12 cellular contexts compared by ENCODE assay signal in genomic region chr17:47907932-47908562, GRCh38. TPM values are rescaled to one million over a fixed set of nuclear protein-coding genes. Genes with fewer than 3 reads are reported as not detected.
DNase-seq lines count a peak whose midpoint lies in the region; ATAC-seq and TF ChIP-seq lines count a peak whose summit lies in the region.
"Had no signal": no experiment of that assay in that cellular context is flagged by ENCODE, and none has a peak within 500 bp of the region (broad histone marks: within the 10 kb centered on the region; RNA-seq: fewer than 3 reads in every experiment).

No MANE protein-coding gene starts in this region.

- H3K4me3 ChIP-seq in heart left ventricle (peak overlapping the region in 7 of 12 donors; percentile 11 to 38 (median 28)), ascending aorta (peak overlapping the region in 1 of 2 donors; percentile 16), right lobe of liver (no peak overlapping the region), aorta (ENCODE audit: low read length in 2 of 2) (no peak overlapping the region)
- H3K4me3 ChIP-seq in CD8-positive, alpha-beta T cell (ENCODE audit: low read depth, low read length), result no peak overlapping the region

- no peaks in the 10 kb centered on the region for H3K27me3 Mint-ChIP-seq in CD8-positive, alpha-beta T cell (ENCODE audit: low read depth)

- POLR2A ChIA-PET in CD8-positive, alpha-beta T cell (lab: Charles Lee), result interaction anchor here (1.5 kb wide), 1 partner anchor 13 kb away, joined by 7 read pairs; no protein-coding TSS in a partner anchor

- TF ChIP-seq POLR2A in heart left ventricle (IDR thresholded peaks at IDR 0.05), result no peak
- TF ChIP-seq POLR2A in right lobe of liver (IDR thresholded peaks at IDR 0.05), result no peak
- TF ChIP-seq POLR2A in GM18505 (IDR thresholded peaks at IDR 0.05; ENCODE audit: borderline replicate concordance, extremely low read depth, insufficient read depth, insufficient read length), result no peak

- no peaks in the 10 kb centered on the region for H3K27me3 ChIP-seq in heart left ventricle
- H3K27me3 ChIP-seq in ascending aorta, result no peaks in the 10 kb centered on the region
- H3K27me3 ChIP-seq in right lobe of liver, result no peaks in the 10 kb centered on the region
- H3K27me3 ChIP-seq in aorta (ENCODE audit: control insufficient read depth in 1 of 2, insufficient read depth in 2 of 2, low read length in 1 of 2), result no peaks in the 10 kb centered on the region
- no peaks in the 10 kb centered on the region for H3K27me3 ChIP-seq in CD8-positive, alpha-beta T cell (ENCODE audit: insufficient read depth, low read length)
- H3K27me3 ChIP-seq: tibial nerve had no signal

- no peak for DNase-seq in heart left ventricle
- no peak for DNase-seq in cardiac septum (ENCODE audit: low spot score)
- no peak for DNase-seq in ascending aorta (ENCODE audit: low spot score in 2 of 2)
- DNase-seq in right lobe of liver, result no peak
- no peak for DNase-seq in aorta
- no peak for DNase-seq in CD8-positive, alpha-beta T cell
- DNase-seq: HCEC 1CT, NCI-H2081 had no signal

- intact Hi-C loops in heart left ventricle (cut with DNase I), result loop anchor here in 3 of 10 donors (5.0 kb wide), 1 partner anchor 34 kb away; the partner anchor contains the start of gene PNPO (in 3 of the 3)
- intact Hi-C loops in cardiac septum (cut with DNase I), result no loop called here
- intact Hi-C loops in ascending aorta (cut with DNase I), result loop anchor here (5.0 kb wide), 1 partner anchor 114 kb away; no protein-coding TSS in a partner anchor
- intact Hi-C loops in right lobe of liver (cut with DNase I), result no loop called here
- intact Hi-C loops in aorta (cut with DNase I), result no loop called here
- intact Hi-C loops in CD8-positive, alpha-beta T cell (cut with DNase I, micrococcal nuclease), result no loop called here

- H3K4me1 Mint-ChIP-seq in CD8-positive, alpha-beta T cell (ENCODE audit: low read depth), result peaks cover 42% of the 10 kb centered on the region

- H3K27ac ChIP-seq in heart left ventricle (peak overlapping the region; percentile 41 to 97 (median 93)), ascending aorta (peak overlapping the region; percentile 92 to 96), right lobe of liver (no peak overlapping the region), aorta (ENCODE audit: low read depth in 1 of 2, low read length in 2 of 2) (peak overlapping the region; percentile 61 to 72)
- H3K27ac ChIP-seq in CD8-positive, alpha-beta T cell (ENCODE audit: low read depth, low read length), result no peak overlapping the region

- TF ChIP-seq CTCF in heart left ventricle (IDR thresholded peaks at IDR 0.05), result no peak
- TF ChIP-seq CTCF in ascending aorta (IDR thresholded peaks at IDR 0.05), result no peak
- no peak for TF ChIP-seq CTCF in right lobe of liver (IDR thresholded peaks at IDR 0.05)
- TF ChIP-seq CTCF in CD8-positive, alpha-beta T cell (IDR thresholded peaks at IDR 0.05), result no peak

- no peak overlapping the region for H3K4me3 Mint-ChIP-seq in CD8-positive, alpha-beta T cell

- ATAC-seq in heart left ventricle (peak in 3 of 4 donors; percentile 18 to 26 (median 23)), right lobe of liver (peak; percentile 22 to 60 (median 33)), aorta (ENCODE audit: low FRiP score) (no peak), GM18505 (IDR thresholded peaks at IDR 0.05; ENCODE audit: unreplicated experiment) (no peak), GM21576 (IDR thresholded peaks at IDR 0.05; ENCODE audit: unreplicated experiment) (no peak)
- no peak for ATAC-seq in CD8-positive, alpha-beta T cell

- no peaks in the 10 kb centered on the region for H3K9me3 Mint-ChIP-seq in CD8-positive, alpha-beta T cell

- H3K27ac Mint-ChIP-seq in CD8-positive, alpha-beta T cell, result no peak overlapping the region

- WGBS in heart left ventricle, 4 donors, result 26 to 45% (median 34%) methylated on average over 8 of the region's 8 CpGs
- 63% methylated on average over 8 of the region's 8 CpGs for WGBS in right lobe of liver (ENCODE audit: insufficient coverage, low coverage, low lambda C conversion rate, missing lambda C conversion rate)
- WGBS in aorta, 2 donors, result 39 to 41% methylated on average over 8 of the region's 8 CpGs

- H3K4me1 ChIP-seq in heart left ventricle (peaks cover 16 to 70% (median 61%) of the 10 kb centered on the region in 12 donors), ascending aorta (peaks cover 33 to 63% of the 10 kb centered on the region in 2 donors), right lobe of liver (peaks cover 0 to 22% (median 3%) of the 10 kb centered on the region in 4 donors), aorta (ENCODE audit: control insufficient read depth in 1 of 2, insufficient read depth in 2 of 2, low read length in 2 of 2) (peaks cover 0 to 23% of the 10 kb centered on the region in 2 donors)
- H3K4me1 ChIP-seq in CD8-positive, alpha-beta T cell (ENCODE audit: insufficient read depth, low read length), result peaks cover 6% of the 10 kb centered on the region

- H3K9me3 ChIP-seq in heart left ventricle (no peaks in the 10 kb centered on the region), ascending aorta (no peaks in the 10 kb centered on the region), right lobe of liver (no peaks in the 10 kb centered on the region), aorta (ENCODE audit: control insufficient read depth, low read length) (no peaks in the 10 kb centered on the region)
- H3K9me3 ChIP-seq in CD8-positive, alpha-beta T cell (ENCODE audit: low read length), result no peaks in the 10 kb centered on the region
- H3K9me3 ChIP-seq: tibial nerve had no signal

- CTCF ChIA-PET in CD8-positive, alpha-beta T cell (lab: Charles Lee), result interaction anchor here (0.9 kb wide), 1 partner anchor 19 kb away, joined by 3 read pairs; no protein-coding TSS in a partner anchor

- peaks cover 46% of the 10 kb centered on the region for H3K36me3 Mint-ChIP-seq in CD8-positive, alpha-beta T cell

- H3K36me3 ChIP-seq in heart left ventricle, result peaks cover 0 to 4% (median 0%) of the 10 kb centered on the region in 9 donors
- H3K36me3 ChIP-seq in ascending aorta, result no peaks in the 10 kb centered on the region
- H3K36me3 ChIP-seq in right lobe of liver, result no peaks in the 10 kb centered on the region
- H3K36me3 ChIP-seq in aorta (ENCODE audit: control insufficient read depth in 1 of 2, insufficient read depth in 2 of 2, low read length in 1 of 2), result no peaks in the 10 kb centered on the region
- no peaks in the 10 kb centered on the region for H3K36me3 ChIP-seq in CD8-positive, alpha-beta T cell (ENCODE audit: insufficient read depth, low read length)
- H3K36me3 ChIP-seq: tibial nerve had no signal

RNA-seq across cellular contexts. Expression of gene SP2, which starts 12.0 kb away (rescaled TPM):
- total RNA-seq in heart left ventricle, result 10 to 100 TPM; 11.1 to 21.2 (median 16.7) TPM
- 10 to 100 TPM in 1 of 2 donors, 1 to 10 TPM in 1; 4.1 to 15.8 TPM for polyA plus RNA-seq in heart left ventricle
- total RNA-seq in cardiac septum, result 16.3 TPM
- 198 TPM for total RNA-seq in ascending aorta
- 1 to 10 TPM; 3.1 to 7.9 (median 5.5) TPM for total RNA-seq in right lobe of liver
- total RNA-seq in aorta, result 10 to 100 TPM; 14.3 to 18.0 TPM
- polyA plus RNA-seq in aorta, result 10 to 100 TPM in 1 of 2 donors, 1 to 10 TPM in 1; 7.5 to 12.0 TPM
- 10 to 100 TPM; 24.5 to 26.0 TPM for total RNA-seq in CD8-positive, alpha-beta T cell

RNA-seq across cellular contexts. Expression of gene PNPO, which starts 33.3 kb away (rescaled TPM):
- total RNA-seq in heart left ventricle (10 to 100 TPM; 24.2 to 45.0 (median 36.1) TPM), cardiac septum (21.3 TPM), ascending aorta (36.7 TPM), right lobe of liver (100 to 1,000 TPM in 5 of 6 experiments, 10 to 100 TPM in 1; 85.0 to 151 (median 124) TPM), aorta (10 to 100 TPM; 14.3 to 19.5 TPM)
- polyA plus RNA-seq in heart left ventricle (10 to 100 TPM; 12.6 to 16.1 TPM), aorta (1 to 10 TPM; 4.9 to 6.9 TPM)
- total RNA-seq in CD8-positive, alpha-beta T cell, result 1 to 10 TPM; 5.7 to 5.8 TPM

RNA-seq across cellular contexts. Expression of gene PRR15L, which starts 49.6 kb away (rescaled TPM):
- total RNA-seq in heart left ventricle (1 to 10 TPM in 1 of 9 donors, not detected in 8; 2.7 TPM), cardiac septum (not detected), ascending aorta (not detected), right lobe of liver (1 to 10 TPM in 1 of 6 experiments, under 1 TPM in 5; 0.19 to 1.1 (median 0.47) TPM), aorta (not detected)
- polyA plus RNA-seq in heart left ventricle (under 1 TPM in 1 of 2 donors, not detected in 1; 0.04 TPM), aorta (10 to 100 TPM in 1 of 2 donors, under 1 TPM in 1; 0.87 to 43.5 TPM)
- total RNA-seq in CD8-positive, alpha-beta T cell, result not detected
- total RNA-seq: T-helper 2 cell treated with Interferon-gamma antibody and Interleukin-4, amounts not matched to agents 100 ng/mL and 5 ng/mL, for 36 hours; tibial nerve had no signal

RNA-seq across cellular contexts. Expression of gene SP6, which starts 57.1 kb away (rescaled TPM):
- total RNA-seq in heart left ventricle (under 1 TPM in 7 of 9 donors, not detected in 2; 0.12 to 0.88 (median 0.32) TPM), cardiac septum (0.08 TPM), ascending aorta (0.11 TPM), right lobe of liver (under 1 TPM in 3 of 6 experiments, not detected in 3; 0.09 to 0.12 (median 0.11) TPM), aorta (under 1 TPM; 0.78 to 0.81 TPM)
- polyA plus RNA-seq in heart left ventricle (1 to 10 TPM in 1 of 2 donors, under 1 TPM in 1; 0.19 to 2.5 TPM), aorta (under 1 TPM in 1 of 2 donors, not detected in 1; 0.25 TPM)
- total RNA-seq in CD8-positive, alpha-beta T cell, result under 1 TPM; 0.22 to 0.38 TPM
- total RNA-seq: T-helper 2 cell treated with Interferon-gamma antibody and Interleukin-4, amounts not matched to agents 100 ng/mL and 5 ng/mL, for 36 hours had no signal

Comparison
In these comparisons a context has a peak if more than half of its experiments do, and no peak if none do; other contexts are left out.
1. ATAC-seq: peak in heart left ventricle (3 of 4) and right lobe of liver (4 of 4); none in aorta (single experiment), GM18505 (single experiment), GM21576 (single experiment) and CD8-positive, alpha-beta T cell (single experiment).
2. H3K27ac ChIP-seq: peak in heart left ventricle (12 of 12), ascending aorta (2 of 2) and aorta (2 of 2); none in right lobe of liver (0 of 3) and CD8-positive, alpha-beta T cell (single experiment).
3. H3K4me3 ChIP-seq: peak in heart left ventricle (7 of 12); none in right lobe of liver (0 of 3), aorta (0 of 2) and CD8-positive, alpha-beta T cell (single experiment).